1 cellular context compared by ENCODE assay signal in genomic region chr18:3741333-3741732, GRCh38.
TF ChIP-seq lines count a peak whose summit lies in the region.

No MANE protein-coding gene starts in this region.

TF ChIP-seq in K562, 482 proteins besides CTCF, POLR2A, EP300 and RAD21 (continued from another document):
- TF ChIP-seq CHD7 (IDR thresholded peaks at IDR 0.05; ENCODE audit: low read depth, low read length) (no peak), MCM3 (IDR thresholded peaks at IDR 0.05) (0 out of 2 replicates have a peak, but pooled peaks have one; percentile 49), KLF6 (CRISPR knock-in tag; IDR thresholded peaks at IDR 0.05; ENCODE audit: borderline replicate concordance) (no peak), FOXM1 (IDR thresholded peaks at IDR 0.05; ENCODE audit: low read depth) (no peak), FOXM1 (CRISPR knock-in tag; IDR thresholded peaks at IDR 0.05; ENCODE audit: low read depth) (no peak), TCF15 (CRISPR knock-in tag; IDR thresholded peaks at IDR 0.05) (no peak), ZNF609 (CRISPR knock-in tag; IDR thresholded peaks at IDR 0.05; ENCODE audit: borderline replicate concordance) (no peak), SMAD2 (IDR thresholded peaks at IDR 0.05; ENCODE audit: low read depth, low read length) (no peak)
